1 cellular context compared by ENCODE assay signal in genomic region chr6:31336872-31337496, GRCh38.
TF ChIP-seq lines count a peak whose summit lies in the region.

No MANE protein-coding gene starts in this region.

TF ChIP-seq in HCT116, 20 proteins besides CTCF, POLR2A, EP300 and RAD21 (continued from another document):
- TF ChIP-seq FOSL1 (IDR thresholded peaks at IDR 0.05; ENCODE audit: low read depth) (no peak), JUND (IDR thresholded peaks at IDR 0.05) (no peak), CEBPB (IDR thresholded peaks at IDR 0.05; ENCODE audit: low read depth) (no peak), SP1 (IDR thresholded peaks at IDR 0.05; ENCODE audit: low read depth) (0 out of 2 replicates have a peak, but pooled peaks have one; percentile 10), ELF1 (IDR thresholded peaks at IDR 0.05; ENCODE audit: borderline replicate concordance, low read depth) (no peak), EZH2 (IDR thresholded peaks at IDR 0.05) (no peak), YY1 (IDR thresholded peaks at IDR 0.05; ENCODE audit: extremely low read depth, insufficient replicate concordance, low read depth, low read length) (no peak), SRF (IDR thresholded peaks at IDR 0.05; ENCODE audit: low read depth) (peak; percentile 77), ATF3 (IDR thresholded peaks at IDR 0.05) (no peak), POLR2AphosphoS5 (IDR thresholded peaks at IDR 0.05; ENCODE audit: low read depth, low read length) (no peak), ZFX (IDR thresholded peaks at IDR 0.05) (no peak), EGR1 (IDR thresholded peaks at IDR 0.05; ENCODE audit: low read depth) (no peak), EZH2phosphoT487 (IDR thresholded peaks at IDR 0.05; ENCODE audit: borderline replicate concordance) (no peak), SIN3A (IDR thresholded peaks at IDR 0.05; ENCODE audit: low read depth) (no peak), ZNF274 (IDR thresholded peaks at IDR 0.05; ENCODE audit: low read depth, low read length) (no peak), REST (IDR thresholded peaks at IDR 0.05; ENCODE audit: low read depth) (no peak)
- TF ChIP-seq, protein P1, sequence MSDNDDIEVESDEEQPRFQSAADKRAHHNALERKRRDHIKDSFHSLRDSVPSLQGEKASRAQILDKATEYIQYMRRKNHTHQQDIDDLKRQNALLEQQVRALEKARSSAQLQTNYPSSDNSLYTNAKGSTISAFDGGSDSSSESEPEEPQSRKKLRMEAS (IDR thresholded peaks at IDR 0.05) = no peak
- TF ChIP-seq, protein P2, sequence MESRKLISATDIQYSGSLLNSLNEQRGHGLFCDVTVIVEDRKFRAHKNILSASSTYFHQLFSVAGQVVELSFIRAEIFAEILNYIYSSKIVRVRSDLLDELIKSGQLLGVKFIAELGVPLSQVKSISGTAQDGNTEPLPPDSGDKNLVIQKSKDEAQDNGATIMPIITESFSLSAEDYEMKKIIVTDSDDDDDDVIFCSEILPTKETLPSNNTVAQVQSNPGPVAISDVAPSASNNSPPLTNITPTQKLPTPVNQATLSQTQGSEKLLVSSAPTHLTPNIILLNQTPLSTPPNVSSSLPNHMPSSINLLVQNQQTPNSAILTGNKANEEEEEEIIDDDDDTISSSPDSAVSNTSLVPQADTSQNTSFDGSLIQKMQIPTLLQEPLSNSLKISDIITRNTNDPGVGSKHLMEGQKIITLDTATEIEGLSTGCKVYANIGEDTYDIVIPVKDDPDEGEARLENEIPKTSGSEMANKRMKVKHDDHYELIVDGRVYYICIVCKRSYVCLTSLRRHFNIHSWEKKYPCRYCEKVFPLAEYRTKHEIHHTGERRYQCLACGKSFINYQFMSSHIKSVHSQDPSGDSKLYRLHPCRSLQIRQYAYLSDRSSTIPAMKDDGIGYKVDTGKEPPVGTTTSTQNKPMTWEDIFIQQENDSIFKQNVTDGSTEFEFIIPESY (IDR thresholded peaks at IDR 0.05; ENCODE audit: extremely low read depth, insufficient replicate concordance, low read length) = no peak
